26 cellular contexts compared by ENCODE assay signal in genomic region chr19:10826236-10826635, GRCh38. TPM values are rescaled to one million over a fixed set of nuclear protein-coding genes. Genes with fewer than 3 reads are reported as not detected.
A peak's percentile ranks its signal among the peaks of the same experiment; 100 is the strongest.
DNase-seq lines count a peak whose midpoint lies in the region; ATAC-seq and TF ChIP-seq lines count a peak whose summit lies in the region.
"Had no signal": no experiment of that assay in that cellular context is flagged by ENCODE, and none has a peak within 500 bp of the region (broad histone marks: within the 10 kb centered on the region; RNA-seq: fewer than 3 reads in every experiment).

No MANE protein-coding gene starts in this region.

- TF ChIP-seq POLR2A in breast epithelium (IDR thresholded peaks at IDR 0.05), result no peak

- POLR2A ChIA-PET in CD4-positive, alpha-beta T cell (lab: Charles Lee), result interaction anchor here (1.2 kb wide), 1 partner anchor 9 kb away, joined by 3 read pairs; the partner anchor contains the start of gene TMED1
- POLR2A ChIA-PET in RWPE1 (lab: Yijun Ruan, JAX; ENCODE audit: low non-redundant PET), result no interaction called here
- POLR2A ChIA-PET in naive thymus-derived CD4-positive, alpha-beta T cell (lab: Charles Lee), result no interaction called here

- H3K9me3 ChIP-seq in BLaER1 treated with 17β-estradiol and CSF1 and Interleukin-3, amounts not matched to agents 10 nM and 100 nM (replicated peaks in 1 of 11), result no peaks in the 10 kb centered on the region
- H3K9me3 ChIP-seq in CD4-positive, alpha-beta T cell (ENCODE audit: control insufficient read depth, low read length), result no peaks in the 10 kb centered on the region
- H3K9me3 ChIP-seq in naive thymus-derived CD4-positive, alpha-beta T cell (ENCODE audit: control insufficient read depth in 2 of 3, low read length in 3 of 3), result no peaks in the 10 kb centered on the region
- H3K9me3 ChIP-seq in breast epithelium, result no peaks in the 10 kb centered on the region

- TF ChIP-seq CTCF in CD4-positive, alpha-beta T cell (IDR thresholded peaks at IDR 0.05), result no peak
- TF ChIP-seq CTCF in RWPE1 (conservative IDR thresholded peaks at IDR 0.05; ENCODE audit: low read depth) (no peak), breast epithelium (IDR thresholded peaks at IDR 0.05) (no peak)

- H3K9ac ChIP-seq in BLaER1 treated with 17β-estradiol and CSF1 and Interleukin-3, amounts not matched to agents 10 nM and 100 nM, result peak overlapping the region in 8 of 11 experiments; percentile 0 to 42 (median 27); a peak in 7 of 22 replicates

- intact Hi-C loops in CD4-positive, alpha-beta T cell (cut with DNase I, micrococcal nuclease), result no loop called here
- intact Hi-C loops in naive thymus-derived CD4-positive, alpha-beta T cell (cut with micrococcal nuclease), result no loop called here
- intact Hi-C loops in breast epithelium (cut with DNase I; ENCODE audit: low total_unique reads), result no loop called here

- no peaks in the 10 kb centered on the region for H3K9me3 Mint-ChIP-seq in CD4-positive, alpha-beta T cell
- H3K9me3 Mint-ChIP-seq in naive thymus-derived CD4-positive, alpha-beta T cell, result no peaks in the 10 kb centered on the region
- H3K9me3 Mint-ChIP-seq: activated naive CD8-positive, alpha-beta T cell treated with anti-CD3 and anti-CD28 coated beads, Interleukin-2, amount 10 ng/mL, durations not matched to agents 7 days and 5 days; CD4-positive, CD25-positive, alpha-beta regulatory T cell; effector memory CD8-positive, alpha-beta T cell; mesothelial cell of epicardium; stimulated activated memory B cell treated with anti-CD40 and anti-IgM and Interleukin-4, amounts not matched to agents 10 μg/mL and 1 μg/mL and 100 μg/mL, for 72 hours; T-helper 2 cell treated with Interferon-gamma antibody and Interleukin-4, amounts not matched to agents 5 μg/mL and 100 μg/mL, for 36 hours had no signal

- H3K27me3 Mint-ChIP-seq in CD4-positive, alpha-beta T cell, result no peaks in the 10 kb centered on the region
- no peaks in the 10 kb centered on the region for H3K27me3 Mint-ChIP-seq in naive thymus-derived CD4-positive, alpha-beta T cell
- H3K27me3 Mint-ChIP-seq: activated naive CD8-positive, alpha-beta T cell treated with anti-CD3 and anti-CD28 coated beads, Interleukin-2, amount 10 ng/mL, durations not matched to agents 7 days and 5 days; CD4-positive, CD25-positive, alpha-beta regulatory T cell; effector memory CD8-positive, alpha-beta T cell; stimulated activated memory B cell treated with anti-CD40 and anti-IgM and Interleukin-4, amounts not matched to agents 10 μg/mL and 1 μg/mL and 100 μg/mL, for 72 hours had no signal

- peaks cover 11 to 30% (median 20%) of the 10 kb centered on the region in 10 experiments for H3K4me1 ChIP-seq in BLaER1 treated with 17β-estradiol and CSF1 and Interleukin-3, amounts not matched to agents 10 nM and 100 nM
- no peaks in the 10 kb centered on the region for H3K4me1 ChIP-seq in naive thymus-derived CD4-positive, alpha-beta T cell (ENCODE audit: control insufficient read depth in 2 of 2, insufficient read depth in 2 of 2, low read length in 2 of 2)
- H3K4me1 ChIP-seq in breast epithelium, result no peaks in the 10 kb centered on the region

- CTCF ChIA-PET in CD4-positive, alpha-beta T cell (lab: Charles Lee), result interaction anchor here (1.4 kb wide), 1 partner anchor 38 kb away, joined by 7 read pairs; no protein-coding TSS in a partner anchor
- CTCF ChIA-PET in RWPE1 (lab: Yijun Ruan, JAX), result interaction anchor here (0.5 kb wide), 1 partner anchor 39 kb away, joined by 3 read pairs; no protein-coding TSS in a partner anchor
- CTCF ChIA-PET in naive thymus-derived CD4-positive, alpha-beta T cell (lab: Charles Lee), result no interaction called here

- peaks cover 98 to 100% (median 100%) of the 10 kb centered on the region in 11 experiments for H3K36me3 ChIP-seq in BLaER1 treated with 17β-estradiol and CSF1 and Interleukin-3, amounts not matched to agents 10 nM and 100 nM
- H3K36me3 ChIP-seq in naive thymus-derived CD4-positive, alpha-beta T cell (ENCODE audit: control insufficient read depth in 2 of 3, insufficient read depth in 3 of 3, low read length in 3 of 3), result peaks cover 0 to 85% (median 7%) of the 10 kb centered on the region in 3 experiments
- no peaks in the 10 kb centered on the region for H3K36me3 ChIP-seq in breast epithelium

- no peak for DNase-seq in CD4-positive, alpha-beta T cell
- no peak for DNase-seq in RWPE1 (ENCODE audit: low spot score)
- no peak for DNase-seq in naive thymus-derived CD4-positive, alpha-beta T cell
- no peak for DNase-seq in breast epithelium (ENCODE audit: low spot score in 2 of 2)
- DNase-seq in NK-92 treated with Interleukin-12 subunit alpha and Interleukin-12 subunit beta, amount 100 ng/mL, for 24 hours (lab: John Stamatoyannopoulos, UW), result no peak
- no peak for DNase-seq in occipital lobe (lab: John Stamatoyannopoulos, UW)
- DNase-seq in NCI-H2171 (lab: John Stamatoyannopoulos, UW), result no peak
- DNase-seq: activated CD4-positive, alpha-beta T cell treated with anti-CD3 and anti-CD28 coated beads, Interleukin-2, amount 50 U/mL, for 1 hour; activated gamma-delta T cell; activated naive CD8-positive, alpha-beta T cell treated with anti-CD3 and anti-CD28 coated beads, Interleukin-2, amount 10 ng/mL, durations not matched to agents 7 days and 5 days; activated T-cell treated with anti-CD3 and anti-CD28 coated beads, Interleukin-2, amount 50 U/mL, for 1 hour; caudate nucleus; CD4-positive, CD25-positive, alpha-beta regulatory T cell; cortex of kidney; DMS 273 treated with DMSO at 0.1 percent for 48 hours; effector memory CD8-positive, alpha-beta T cell; glutamatergic neuron; NCI-H2029; NCI-H526; PC-3 had no signal

- no peak overlapping the region for H3K4me3 Mint-ChIP-seq in CD4-positive, alpha-beta T cell
- no peak overlapping the region for H3K4me3 Mint-ChIP-seq in naive thymus-derived CD4-positive, alpha-beta T cell
- H3K4me3 Mint-ChIP-seq: activated naive CD8-positive, alpha-beta T cell treated with anti-CD3 and anti-CD28 coated beads, Interleukin-2, amount 10 ng/mL, durations not matched to agents 7 days and 5 days; CD4-positive, CD25-positive, alpha-beta regulatory T cell; effector memory CD8-positive, alpha-beta T cell; mesothelial cell of epicardium; stimulated activated memory B cell treated with anti-CD40 and anti-IgM and Interleukin-4, amounts not matched to agents 10 μg/mL and 1 μg/mL and 100 μg/mL, for 72 hours; T-helper 2 cell treated with Interferon-gamma antibody and Interleukin-4, amounts not matched to agents 5 μg/mL and 100 μg/mL, for 36 hours had no signal

- no peaks in the 10 kb centered on the region for H3K27me3 ChIP-seq in BLaER1 treated with 17β-estradiol and CSF1 and Interleukin-3, amounts not matched to agents 10 nM and 100 nM
- no peaks in the 10 kb centered on the region for H3K27me3 ChIP-seq in CD4-positive, alpha-beta T cell (ENCODE audit: control insufficient read depth, insufficient read depth, low read length)
- H3K27me3 ChIP-seq in naive thymus-derived CD4-positive, alpha-beta T cell (ENCODE audit: control insufficient read depth in 2 of 2, insufficient read depth in 2 of 2, low read length in 2 of 2), result no peaks in the 10 kb centered on the region
- H3K27me3 ChIP-seq in breast epithelium, result no peaks in the 10 kb centered on the region

- peak overlapping the region in 10 of 11 experiments; percentile 5 to 41 (median 12); a peak in 10 of 22 replicates for H3K4me2 ChIP-seq in BLaER1 treated with 17β-estradiol and CSF1 and Interleukin-3, amounts not matched to agents 10 nM and 100 nM

- ATAC-seq in CD4-positive, alpha-beta T cell (ENCODE audit: poor library complexity), result no peak
- ATAC-seq in naive thymus-derived CD4-positive, alpha-beta T cell, result no peak
- ATAC-seq: effector memory CD8-positive, alpha-beta T cell; K562; PC-3; Right ventricle myocardium inferior; stimulated activated memory B cell treated with anti-CD40 and anti-IgM and Interleukin-4, amounts not matched to agents 10 μg/mL and 1 μg/mL and 100 μg/mL, for 72 hours had no signal

- H3K4me3 ChIP-seq in BLaER1 treated with 17β-estradiol and CSF1 and Interleukin-3, amounts not matched to agents 10 nM and 100 nM, result no peak overlapping the region
- H3K4me3 ChIP-seq in naive thymus-derived CD4-positive, alpha-beta T cell (ENCODE audit: low read length), result no peak overlapping the region
- no peak overlapping the region for H3K4me3 ChIP-seq in breast epithelium
- H3K4me3 ChIP-seq: K562 had no signal

- peak overlapping the region in 8 of 11 experiments; percentile 16 to 50 (median 36); a peak in 12 of 22 replicates for H3K27ac ChIP-seq in BLaER1 treated with 17β-estradiol and CSF1 and Interleukin-3, amounts not matched to agents 10 nM and 100 nM
- no peak overlapping the region for H3K27ac ChIP-seq in CD4-positive, alpha-beta T cell (ENCODE audit: low read depth, low read length)
- peak overlapping the region; percentile 28 for H3K27ac ChIP-seq in RWPE1
- H3K27ac ChIP-seq in naive thymus-derived CD4-positive, alpha-beta T cell (ENCODE audit: low read depth, low read length), result peak overlapping the region; percentile 7
- no peak overlapping the region for H3K27ac ChIP-seq in breast epithelium

- peaks cover 11 to 83% (median 53%) of the 10 kb centered on the region in 11 experiments; a peak in 21 of 22 replicates for H4K20me1 ChIP-seq in BLaER1 treated with 17β-estradiol and CSF1 and Interleukin-3, amounts not matched to agents 10 nM and 100 nM

- peaks cover 66% of the 10 kb centered on the region for H3K36me3 Mint-ChIP-seq in CD4-positive, alpha-beta T cell (ENCODE audit: low read depth)
- H3K36me3 Mint-ChIP-seq in naive thymus-derived CD4-positive, alpha-beta T cell, result peaks cover 0 to 26% (median 4%) of the 10 kb centered on the region in 5 donors

- no peaks in the 10 kb centered on the region for H3K4me1 Mint-ChIP-seq in CD4-positive, alpha-beta T cell (ENCODE audit: low read depth)
- peaks cover 0 to 3% (median 0%) of the 10 kb centered on the region in 7 donors for H3K4me1 Mint-ChIP-seq in naive thymus-derived CD4-positive, alpha-beta T cell
- H3K4me1 Mint-ChIP-seq: CD4-positive, CD25-positive, alpha-beta regulatory T cell; mesothelial cell of epicardium; stimulated activated memory B cell treated with anti-CD40 and anti-IgM and Interleukin-4, amounts not matched to agents 10 μg/mL and 1 μg/mL and 100 μg/mL, for 72 hours had no signal

- H3K27ac Mint-ChIP-seq in CD4-positive, alpha-beta T cell, result peak overlapping the region; percentile 55
- H3K27ac Mint-ChIP-seq in naive thymus-derived CD4-positive, alpha-beta T cell, result peak overlapping the region in 1 of 9 donors; percentile 34
- H3K27ac Mint-ChIP-seq: activated naive CD8-positive, alpha-beta T cell treated with anti-CD3 and anti-CD28 coated beads, Interleukin-2, amount 10 ng/mL, durations not matched to agents 7 days and 5 days; effector memory CD8-positive, alpha-beta T cell; mesothelial cell of epicardium; stimulated activated memory B cell treated with anti-CD40 and anti-IgM and Interleukin-4, amounts not matched to agents 10 μg/mL and 1 μg/mL and 100 μg/mL, for 72 hours; T-helper 2 cell treated with Interferon-gamma antibody and Interleukin-4, amounts not matched to agents 5 μg/mL and 100 μg/mL, for 36 hours had no signal

RNA-seq across cellular contexts. Expression of gene TMED1, which starts 9.8 kb away (rescaled TPM):
- 1 to 10 TPM; 6.7 to 7.0 TPM for total RNA-seq in CD4-positive, alpha-beta T cell
- 10 to 100 TPM in 2 of 5 experiments, 1 to 10 TPM in 3; 7.6 to 12.8 (median 9.9) TPM for total RNA-seq in naive thymus-derived CD4-positive, alpha-beta T cell
- 10 to 100 TPM; 19.0 to 21.7 TPM for polyA plus RNA-seq in naive thymus-derived CD4-positive, alpha-beta T cell
- total RNA-seq in breast epithelium, result 10 to 100 TPM; 27.2 to 51.2 (median 42.4) TPM
- total RNA-seq in occipital lobe, result 11.5 TPM

RNA-seq across cellular contexts. Expression of gene C19orf38, which starts 22.0 kb away (rescaled TPM):
- 1 to 10 TPM; 1.8 to 2.1 TPM for total RNA-seq in CD4-positive, alpha-beta T cell
- total RNA-seq in naive thymus-derived CD4-positive, alpha-beta T cell, result 10 to 100 TPM in 1 of 5 experiments, 1 to 10 TPM in 4; 2.5 to 50.5 (median 3.5) TPM
- polyA plus RNA-seq in naive thymus-derived CD4-positive, alpha-beta T cell, result 1 to 10 TPM; 1.4 to 2.8 TPM
- total RNA-seq in breast epithelium (1 to 10 TPM; 1.3 to 2.7 (median 2.0) TPM), occipital lobe (0.94 TPM)

RNA-seq across cellular contexts. Expression of gene CARM1, which starts 45.1 kb away (rescaled TPM):
- 10 to 100 TPM; 17.5 to 18.0 TPM for total RNA-seq in CD4-positive, alpha-beta T cell
- total RNA-seq in naive thymus-derived CD4-positive, alpha-beta T cell, result 10 to 100 TPM; 21.3 to 43.1 (median 27.2) TPM
- under 1 TPM; 0.69 to 0.94 TPM for polyA plus RNA-seq in naive thymus-derived CD4-positive, alpha-beta T cell
- total RNA-seq in breast epithelium (10 to 100 TPM; 11.6 to 17.3 (median 17.0) TPM), occipital lobe (22.3 TPM)

Comparison
In these comparisons a context has a peak if more than half of its experiments do, and no peak if none do; other contexts are left out.
1. H3K27ac ChIP-seq: peak in BLaER1 treated with 17β-estradiol and CSF1 and Interleukin-3, amounts not matched to agents 10 nM and 100 nM (8 of 11), RWPE1 (single experiment) and naive thymus-derived CD4-positive, alpha-beta T cell (single experiment); none in CD4-positive, alpha-beta T cell (single experiment) and breast epithelium (0 of 2).